9 cellular contexts compared by ENCODE assay signal in genomic region chr14:49972199-49972671, GRCh38.
DNase-seq lines count a peak whose midpoint lies in the region; ATAC-seq, FAIRE-seq and TF ChIP-seq lines count a peak whose summit lies in the region.
"Had no signal": no experiment of that assay in that cellular context is flagged by ENCODE, and none has a peak within 500 bp of the region (broad histone marks: within the 10 kb centered on the region; RNA-seq: fewer than 3 reads in every experiment).

No MANE protein-coding gene starts in this region.

- TF ChIP-seq POLR2A in GM18951 (IDR thresholded peaks at IDR 0.05; ENCODE audit: extremely low read depth, insufficient read depth, insufficient read length), result peak; percentile 28
- TF ChIP-seq POLR2A in endothelial cell of umbilical vein (IDR thresholded peaks at IDR 0.05; ENCODE audit: low read depth, low read length), result no peak

- peak overlapping the region; percentile 65 for H3K4me3 ChIP-seq in OCI-LY7 (ENCODE audit: low read depth, low read length, poor library complexity, severe bottlenecking)
- peak overlapping the region in 1 of 3 experiments; percentile 29 for H3K4me3 ChIP-seq in endothelial cell of umbilical vein (replicated peaks in 1 of 3; ENCODE audit: insufficient read depth in 1 of 3, low read depth in 1 of 3, low read length in 3 of 3)
- H3K4me3 ChIP-seq in parathyroid adenoma (ENCODE audit: low read depth, low read length), result no peak overlapping the region

- H3K9me3 ChIP-seq in OCI-LY7 (ENCODE audit: low read length), result no peaks in the 10 kb centered on the region
- H3K9me3 ChIP-seq in endothelial cell of umbilical vein (replicated peaks; ENCODE audit: control insufficient read depth, insufficient read depth, low read length), result no peaks in the 10 kb centered on the region
- no peaks in the 10 kb centered on the region for H3K9me3 ChIP-seq in parathyroid adenoma (ENCODE audit: control insufficient read depth, low read length)

- H3K79me2 ChIP-seq in OCI-LY7 (ENCODE audit: insufficient read depth, low read depth, low read length) (peaks cover 26% of the 10 kb centered on the region; the same call in 1 of the 2 replicates), endothelial cell of umbilical vein (ENCODE audit: control insufficient read depth, insufficient read depth, low read length) (no peaks in the 10 kb centered on the region), parathyroid adenoma (no peaks in the 10 kb centered on the region)

- H3K27ac ChIP-seq in OCI-LY7 (ENCODE audit: low read depth, low read length, poor library complexity, severe bottlenecking) (peak overlapping the region; percentile 99), endothelial cell of umbilical vein (ENCODE audit: insufficient read depth, low read depth, low read length) (peak overlapping the region; percentile 75), parathyroid adenoma (peak overlapping the region; percentile 17)

- intact Hi-C loops in OCI-LY7 (cut with micrococcal nuclease; ENCODE audit: unreplicated experiment) (loop anchor here (5.0 to 10.0 kb wide), 2 partner anchors 350 to 377 kb away; partner anchors contain the start of genes LRR1, MGAT2 and RPL36AL), endothelial cell of umbilical vein (cut with micrococcal nuclease) (loop anchor here (1.0 to 2.0 kb wide), 6 partner anchors 10 to 89 kb away; partner anchors contain the start of gene ARF6)

- in situ Hi-C loops in GM18951 (cut with MboI; ENCODE audit: low sequenced_read_pairs, unreplicated experiment), result no loop called here

- POLR2A ChIA-PET in OCI-LY7 (lab: Charles Lee) (interaction anchor here (0.7 to 11.5 kb wide), 27 partner anchors 8 to 838 kb away, joined by 3 to 261 read pairs (median 5); partner anchors contain the start of genes ARF6, DMAC2L, L2HGDH and LRR1), endothelial cell of umbilical vein (lab: Charles Lee) (interaction anchor here (0.8 to 1.1 kb wide), 2 partner anchors 31 to 80 kb away, joined by 5 to 6 read pairs; no protein-coding TSS in a partner anchor)

- H3K9me1 ChIP-seq in endothelial cell of umbilical vein (replicated peaks; ENCODE audit: control insufficient read depth, extremely low read depth, insufficient read depth, low read length), result no peaks in the 10 kb centered on the region

- peak overlapping the region; percentile 79 for H3K4me2 ChIP-seq in OCI-LY7 (ENCODE audit: low read length)
- peak overlapping the region; percentile 70 for H3K4me2 ChIP-seq in endothelial cell of umbilical vein (ENCODE audit: insufficient read depth, low read length)
- peak overlapping the region; percentile 29 for H3K4me2 ChIP-seq in parathyroid adenoma (ENCODE audit: low read length)

- dilution Hi-C loops in endothelial cell of umbilical vein (cut with MboI; ENCODE audit: extremely low pct_ligation_motif_present, low sequenced_read_pairs), result no loop called here

- CTCF ChIA-PET in OCI-LY7 (lab: Charles Lee; ENCODE audit: unreplicated experiment), result interaction anchor here (0.8 to 1.0 kb wide), 4 partner anchors 10 to 144 kb away, joined by 3 to 5 read pairs (median 4); partner anchors contain the start of gene VCPKMT
- CTCF ChIA-PET in endothelial cell of umbilical vein (lab: Charles Lee), result interaction anchor here (0.7 to 2.9 kb wide), 19 partner anchors 15 to 133 kb away, joined by 3 to 15 read pairs (median 6); no protein-coding TSS in a partner anchor

- H3K27me3 ChIP-seq in endothelial cell of umbilical vein (ENCODE audit: control insufficient read depth in 2 of 2, insufficient read depth in 2 of 2, low read length in 2 of 2) (no peaks in the 10 kb centered on the region), parathyroid adenoma (ENCODE audit: control insufficient read depth, insufficient read depth, low read length) (no peaks in the 10 kb centered on the region)

- H3K9ac ChIP-seq in endothelial cell of umbilical vein (replicated peaks; ENCODE audit: extremely low read depth, insufficient read depth, low read length) (peak overlapping the region; percentile 56), parathyroid adenoma (no peak overlapping the region)

- H3K4me1 ChIP-seq in OCI-LY7 (ENCODE audit: insufficient read depth, low read length, poor library complexity, severe bottlenecking), result peaks cover 86% of the 10 kb centered on the region
- peaks cover 56% of the 10 kb centered on the region for H3K4me1 ChIP-seq in endothelial cell of umbilical vein (ENCODE audit: control insufficient read depth, extremely low read depth, insufficient read depth, low read length)
- H3K4me1 ChIP-seq in parathyroid adenoma, result peaks cover 17% of the 10 kb centered on the region

- DNase-seq in A172 (ENCODE audit: low spot score) (peak; percentile 66), OCI-LY7 (ENCODE audit: low spot score) (peak; percentile 62), endothelial cell of umbilical vein (ENCODE audit: low read depth, low spot score) (peak; percentile 90)
- DNase-seq in activated effector memory CD4-positive, alpha-beta T cell treated with Interleukin-2 at 50 U/mL for 16 hours, result no peak

- no peak for ATAC-seq in GM19397 (IDR thresholded peaks at IDR 0.05; ENCODE audit: unreplicated experiment)
- ATAC-seq in HG03457 (IDR thresholded peaks at IDR 0.05; ENCODE audit: unreplicated experiment), result no peak

- H2AFZ ChIP-seq in OCI-LY7 (ENCODE audit: low read length), result peak overlapping the region; percentile 63; the same call in 1 of the 2 replicates
- peak overlapping the region; percentile 11 for H2AFZ ChIP-seq in endothelial cell of umbilical vein (ENCODE audit: low read depth, low read length)
- H2AFZ ChIP-seq in parathyroid adenoma, result peak overlapping the region; percentile 84

- H4K20me1 ChIP-seq in OCI-LY7 (ENCODE audit: insufficient read depth, low read length), result no peaks in the 10 kb centered on the region
- H4K20me1 ChIP-seq in endothelial cell of umbilical vein (replicated peaks; ENCODE audit: control insufficient read depth, extremely low read depth, insufficient read depth, low read length), result no peaks in the 10 kb centered on the region

- peak; percentile 90 for FAIRE-seq in endothelial cell of umbilical vein (lab: Jason Lieb, UNC)
- FAIRE-seq: colon had no signal

- BruUV-seq in OCI-LY7 (replicated peaks; lab: Mats Ljungman, UMichigan), result TSS peak; percentile 60
- BruUV-seq in endothelial cell of umbilical vein (replicated peaks; lab: Mats Ljungman, UMichigan), result no TSS peak

- H3K36me3 ChIP-seq in OCI-LY7 (ENCODE audit: insufficient read depth, low read length), result no peaks in the 10 kb centered on the region
- no peaks in the 10 kb centered on the region for H3K36me3 ChIP-seq in endothelial cell of umbilical vein (ENCODE audit: control insufficient read depth in 2 of 2, extremely low read depth in 1 of 2, insufficient read depth in 2 of 2, low read length in 2 of 2)
- no peaks in the 10 kb centered on the region for H3K36me3 ChIP-seq in parathyroid adenoma (ENCODE audit: control insufficient read depth, insufficient read depth, low read length)

- H3K9me2 ChIP-seq in OCI-LY7 (ENCODE audit: insufficient read depth, low read length), result no peaks in the 10 kb centered on the region

- TF ChIP-seq CTCF in OCI-LY7 (conservative IDR thresholded peaks at IDR 0.05; ENCODE audit: low read length) (no peak), endothelial cell of umbilical vein (IDR thresholded peaks at IDR 0.05; ENCODE audit: extremely low read depth in 1 of 2, insufficient read depth in 1 of 2, low read depth in 1 of 2, low read length in 2 of 2) (no peak), parathyroid adenoma (IDR thresholded peaks at IDR 0.05) (no peak)

TF ChIP-seq in endothelial cell of umbilical vein, 7 proteins besides CTCF, POLR2A, EP300 and RAD21:
- TF ChIP-seq MAX (IDR thresholded peaks at IDR 0.05; ENCODE audit: insufficient read depth, insufficient read length), result no peak
- TF ChIP-seq JUN (IDR thresholded peaks at IDR 0.05; ENCODE audit: borderline replicate concordance, insufficient read depth, insufficient read length, low read depth), result peak; percentile 5
- no peak for TF ChIP-seq MYC (IDR thresholded peaks at IDR 0.05; ENCODE audit: low read depth, low read length)
- peak; percentile 44 for TF ChIP-seq POLR2AphosphoS5 (IDR thresholded peaks at IDR 0.05; ENCODE audit: insufficient read depth, low read depth, low read length)

Comparison
In these comparisons a context has a peak if more than half of its experiments do, and no peak if none do; other contexts are left out.
1. H2AFZ ChIP-seq: peak in every context shown above with its lines; median percentile 84 in parathyroid adenoma; 63 in OCI-LY7; 11 in endothelial cell of umbilical vein.
2. H3K27ac ChIP-seq: peak in every context shown above with its lines; median percentile 99 in OCI-LY7; 75 in endothelial cell of umbilical vein; 17 in parathyroid adenoma.
3. H3K4me2 ChIP-seq: peak in every context shown above with its lines; median percentile 79 in OCI-LY7; 70 in endothelial cell of umbilical vein; 29 in parathyroid adenoma.